ENCODE assay signal across 2 cellular contexts in the genomic region with DNA sequence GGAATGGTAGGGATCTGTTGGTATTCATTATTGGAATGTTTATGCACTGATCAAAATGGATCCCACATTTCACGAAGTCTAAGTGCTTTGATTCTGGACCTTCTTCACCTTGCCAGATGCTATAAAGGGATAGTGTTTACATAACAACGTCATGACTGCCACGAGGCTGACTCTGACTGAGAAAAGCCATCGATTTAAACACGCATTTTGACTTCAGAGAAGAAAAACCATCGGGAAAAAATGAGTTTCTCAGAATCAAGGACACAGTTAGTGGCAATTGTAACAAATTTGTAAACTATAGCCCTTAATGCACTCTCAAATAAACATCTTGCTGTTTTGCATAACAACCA.
TF ChIP-seq lines count a peak whose summit lies in the region.

No MANE protein-coding gene starts in this region.

TF ChIP-seq in GM23338, 12 proteins besides CTCF, POLR2A, EP300 and RAD21 (continued from another document):
- TF ChIP-seq, protein P1, sequence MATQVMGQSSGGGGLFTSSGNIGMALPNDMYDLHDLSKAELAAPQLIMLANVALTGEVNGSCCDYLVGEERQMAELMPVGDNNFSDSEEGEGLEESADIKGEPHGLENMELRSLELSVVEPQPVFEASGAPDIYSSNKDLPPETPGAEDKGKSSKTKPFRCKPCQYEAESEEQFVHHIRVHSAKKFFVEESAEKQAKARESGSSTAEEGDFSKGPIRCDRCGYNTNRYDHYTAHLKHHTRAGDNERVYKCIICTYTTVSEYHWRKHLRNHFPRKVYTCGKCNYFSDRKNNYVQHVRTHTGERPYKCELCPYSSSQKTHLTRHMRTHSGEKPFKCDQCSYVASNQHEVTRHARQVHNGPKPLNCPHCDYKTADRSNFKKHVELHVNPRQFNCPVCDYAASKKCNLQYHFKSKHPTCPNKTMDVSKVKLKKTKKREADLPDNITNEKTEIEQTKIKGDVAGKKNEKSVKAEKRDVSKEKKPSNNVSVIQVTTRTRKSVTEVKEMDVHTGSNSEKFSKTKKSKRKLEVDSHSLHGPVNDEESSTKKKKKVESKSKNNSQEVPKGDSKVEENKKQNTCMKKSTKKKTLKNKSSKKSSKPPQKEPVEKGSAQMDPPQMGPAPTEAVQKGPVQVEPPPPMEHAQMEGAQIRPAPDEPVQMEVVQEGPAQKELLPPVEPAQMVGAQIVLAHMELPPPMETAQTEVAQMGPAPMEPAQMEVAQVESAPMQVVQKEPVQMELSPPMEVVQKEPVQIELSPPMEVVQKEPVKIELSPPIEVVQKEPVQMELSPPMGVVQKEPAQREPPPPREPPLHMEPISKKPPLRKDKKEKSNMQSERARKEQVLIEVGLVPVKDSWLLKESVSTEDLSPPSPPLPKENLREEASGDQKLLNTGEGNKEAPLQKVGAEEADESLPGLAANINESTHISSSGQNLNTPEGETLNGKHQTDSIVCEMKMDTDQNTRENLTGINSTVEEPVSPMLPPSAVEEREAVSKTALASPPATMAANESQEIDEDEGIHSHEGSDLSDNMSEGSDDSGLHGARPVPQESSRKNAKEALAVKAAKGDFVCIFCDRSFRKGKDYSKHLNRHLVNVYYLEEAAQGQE (IDR thresholded peaks at IDR 0.05; ENCODE audit: unreplicated experiment) = no peak
- TF ChIP-seq EZH2phosphoT487 (IDR thresholded peaks at IDR 0.05; ENCODE audit: unreplicated experiment) (no peak), POLR2AphosphoS5 (IDR thresholded peaks at IDR 0.05; ENCODE audit: low read depth) (no peak), ZNF331 (CRISPR knock-in tag; IDR thresholded peaks at IDR 0.05; ENCODE audit: low read depth) (no peak), ZNF114 (CRISPR knock-in tag; IDR thresholded peaks at IDR 0.05) (no peak), NANOG (IDR thresholded peaks at IDR 0.05; ENCODE audit: borderline replicate concordance) (no peak), EZH2 (IDR thresholded peaks at IDR 0.05; ENCODE audit: low read depth, unreplicated experiment) (no peak)
- TF ChIP-seq, protein P2, sequence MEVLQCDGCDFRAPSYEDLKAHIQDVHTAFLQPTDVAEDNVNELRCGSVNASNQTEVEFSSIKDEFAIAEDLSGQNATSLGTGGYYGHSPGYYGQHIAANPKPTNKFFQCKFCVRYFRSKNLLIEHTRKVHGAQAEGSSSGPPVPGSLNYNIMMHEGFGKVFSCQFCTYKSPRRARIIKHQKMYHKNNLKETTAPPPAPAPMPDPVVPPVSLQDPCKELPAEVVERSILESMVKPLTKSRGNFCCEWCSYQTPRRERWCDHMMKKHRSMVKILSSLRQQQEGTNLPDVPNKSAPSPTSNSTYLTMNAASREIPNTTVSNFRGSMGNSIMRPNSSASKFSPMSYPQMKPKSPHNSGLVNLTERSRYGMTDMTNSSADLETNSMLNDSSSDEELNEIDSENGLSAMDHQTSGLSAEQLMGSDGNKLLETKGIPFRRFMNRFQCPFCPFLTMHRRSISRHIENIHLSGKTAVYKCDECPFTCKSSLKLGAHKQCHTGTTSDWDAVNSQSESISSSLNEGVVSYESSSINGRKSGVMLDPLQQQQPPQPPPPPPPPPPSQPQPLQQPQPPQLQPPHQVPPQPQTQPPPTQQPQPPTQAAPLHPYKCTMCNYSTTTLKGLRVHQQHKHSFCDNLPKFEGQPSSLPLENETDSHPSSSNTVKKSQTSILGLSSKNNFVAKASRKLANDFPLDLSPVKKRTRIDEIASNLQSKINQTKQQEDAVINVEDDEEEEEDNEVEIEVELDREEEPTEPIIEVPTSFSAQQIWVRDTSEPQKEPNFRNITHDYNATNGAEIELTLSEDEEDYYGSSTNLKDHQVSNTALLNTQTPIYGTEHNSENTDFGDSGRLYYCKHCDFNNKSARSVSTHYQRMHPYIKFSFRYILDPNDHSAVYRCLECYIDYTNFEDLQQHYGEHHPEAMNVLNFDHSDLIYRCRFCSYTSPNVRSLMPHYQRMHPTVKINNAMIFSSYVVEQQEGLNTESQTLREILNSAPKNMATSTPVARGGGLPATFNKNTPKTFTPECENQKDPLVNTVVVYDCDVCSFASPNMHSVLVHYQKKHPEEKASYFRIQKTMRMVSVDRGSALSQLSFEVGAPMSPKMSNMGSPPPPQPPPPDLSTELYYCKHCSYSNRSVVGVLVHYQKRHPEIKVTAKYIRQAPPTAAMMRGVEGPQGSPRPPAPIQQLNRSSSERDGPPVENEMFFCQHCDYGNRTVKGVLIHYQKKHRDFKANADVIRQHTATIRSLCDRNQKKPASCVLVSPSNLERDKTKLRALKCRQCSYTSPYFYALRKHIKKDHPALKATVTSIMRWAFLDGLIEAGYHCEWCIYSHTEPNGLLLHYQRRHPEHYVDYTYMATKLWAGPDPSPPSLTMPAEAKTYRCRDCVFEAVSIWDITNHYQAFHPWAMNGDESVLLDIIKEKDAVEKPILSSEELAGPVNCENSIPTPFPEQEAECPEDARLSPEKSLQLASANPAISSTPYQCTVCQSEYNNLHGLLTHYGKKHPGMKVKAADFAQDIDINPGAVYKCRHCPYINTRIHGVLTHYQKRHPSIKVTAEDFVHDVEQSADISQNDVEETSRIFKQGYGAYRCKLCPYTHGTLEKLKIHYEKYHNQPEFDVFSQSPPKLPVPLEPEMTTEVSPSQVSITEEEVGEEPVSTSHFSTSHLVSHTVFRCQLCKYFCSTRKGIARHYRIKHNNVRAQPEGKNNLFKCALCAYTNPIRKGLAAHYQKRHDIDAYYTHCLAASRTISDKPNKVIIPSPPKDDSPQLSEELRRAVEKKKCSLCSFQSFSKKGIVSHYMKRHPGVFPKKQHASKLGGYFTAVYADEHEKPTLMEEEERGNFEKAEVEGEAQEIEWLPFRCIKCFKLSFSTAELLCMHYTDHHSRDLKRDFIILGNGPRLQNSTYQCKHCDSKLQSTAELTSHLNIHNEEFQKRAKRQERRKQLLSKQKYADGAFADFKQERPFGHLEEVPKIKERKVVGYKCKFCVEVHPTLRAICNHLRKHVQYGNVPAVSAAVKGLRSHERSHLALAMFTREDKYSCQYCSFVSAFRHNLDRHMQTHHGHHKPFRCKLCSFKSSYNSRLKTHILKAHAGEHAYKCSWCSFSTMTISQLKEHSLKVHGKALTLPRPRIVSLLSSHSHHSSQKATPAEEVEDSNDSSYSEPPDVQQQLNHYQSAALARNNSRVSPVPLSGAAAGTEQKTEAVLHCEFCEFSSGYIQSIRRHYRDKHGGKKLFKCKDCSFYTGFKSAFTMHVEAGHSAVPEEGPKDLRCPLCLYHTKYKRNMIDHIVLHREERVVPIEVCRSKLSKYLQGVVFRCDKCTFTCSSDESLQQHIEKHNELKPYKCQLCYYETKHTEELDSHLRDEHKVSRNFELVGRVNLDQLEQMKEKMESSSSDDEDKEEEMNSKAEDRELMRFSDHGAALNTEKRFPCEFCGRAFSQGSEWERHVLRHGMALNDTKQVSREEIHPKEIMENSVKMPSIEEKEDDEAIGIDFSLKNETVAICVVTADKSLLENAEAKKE (CRISPR knock-in tag; IDR thresholded peaks at IDR 0.05) = no peak

TF ChIP-seq in WTC11, 78 proteins besides CTCF, POLR2A, EP300 and RAD21 (continued from another document):
- TF ChIP-seq PRRX2 (CRISPR knock-in tag; IDR thresholded peaks at IDR 0.05) (no peak), ZNF396 (CRISPR knock-in tag; IDR thresholded peaks at IDR 0.05; ENCODE audit: borderline replicate concordance) (no peak), SP1 (CRISPR knock-in tag; conservative IDR thresholded peaks at IDR 0.05) (no peak), FOXP1 (CRISPR knock-in tag; IDR thresholded peaks at IDR 0.05; ENCODE audit: borderline replicate concordance) (no peak), AR (CRISPR knock-in tag; IDR thresholded peaks at IDR 0.05) (no peak), NFE2L1 (CRISPR knock-in tag; IDR thresholded peaks at IDR 0.05) (no peak), MXD4 (CRISPR knock-in tag; IDR thresholded peaks at IDR 0.05; ENCODE audit: borderline replicate concordance) (no peak), PREB (CRISPR knock-in tag; IDR thresholded peaks at IDR 0.05; ENCODE audit: borderline replicate concordance) (no peak), JUN (CRISPR knock-in tag; IDR thresholded peaks at IDR 0.05) (no peak), RORB (CRISPR knock-in tag; IDR thresholded peaks at IDR 0.05) (no peak), GABPB1 (CRISPR knock-in tag; IDR thresholded peaks at IDR 0.05) (no peak), ERG (CRISPR knock-in tag; IDR thresholded peaks at IDR 0.05) (no peak)
- TF ChIP-seq, protein P3, sequence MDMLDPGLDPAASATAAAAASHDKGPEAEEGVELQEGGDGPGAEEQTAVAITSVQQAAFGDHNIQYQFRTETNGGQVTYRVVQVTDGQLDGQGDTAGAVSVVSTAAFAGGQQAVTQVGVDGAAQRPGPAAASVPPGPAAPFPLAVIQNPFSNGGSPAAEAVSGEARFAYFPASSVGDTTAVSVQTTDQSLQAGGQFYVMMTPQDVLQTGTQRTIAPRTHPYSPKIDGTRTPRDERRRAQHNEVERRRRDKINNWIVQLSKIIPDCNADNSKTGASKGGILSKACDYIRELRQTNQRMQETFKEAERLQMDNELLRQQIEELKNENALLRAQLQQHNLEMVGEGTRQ (CRISPR knock-in tag; IDR thresholded peaks at IDR 0.05) = no peak
- TF ChIP-seq, protein P4, sequence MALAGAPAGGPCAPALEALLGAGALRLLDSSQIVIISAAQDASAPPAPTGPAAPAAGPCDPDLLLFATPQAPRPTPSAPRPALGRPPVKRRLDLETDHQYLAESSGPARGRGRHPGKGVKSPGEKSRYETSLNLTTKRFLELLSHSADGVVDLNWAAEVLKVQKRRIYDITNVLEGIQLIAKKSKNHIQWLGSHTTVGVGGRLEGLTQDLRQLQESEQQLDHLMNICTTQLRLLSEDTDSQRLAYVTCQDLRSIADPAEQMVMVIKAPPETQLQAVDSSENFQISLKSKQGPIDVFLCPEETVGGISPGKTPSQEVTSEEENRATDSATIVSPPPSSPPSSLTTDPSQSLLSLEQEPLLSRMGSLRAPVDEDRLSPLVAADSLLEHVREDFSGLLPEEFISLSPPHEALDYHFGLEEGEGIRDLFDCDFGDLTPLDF (CRISPR knock-in tag; IDR thresholded peaks at IDR 0.05) = no peak
- TF ChIP-seq, protein P5, sequence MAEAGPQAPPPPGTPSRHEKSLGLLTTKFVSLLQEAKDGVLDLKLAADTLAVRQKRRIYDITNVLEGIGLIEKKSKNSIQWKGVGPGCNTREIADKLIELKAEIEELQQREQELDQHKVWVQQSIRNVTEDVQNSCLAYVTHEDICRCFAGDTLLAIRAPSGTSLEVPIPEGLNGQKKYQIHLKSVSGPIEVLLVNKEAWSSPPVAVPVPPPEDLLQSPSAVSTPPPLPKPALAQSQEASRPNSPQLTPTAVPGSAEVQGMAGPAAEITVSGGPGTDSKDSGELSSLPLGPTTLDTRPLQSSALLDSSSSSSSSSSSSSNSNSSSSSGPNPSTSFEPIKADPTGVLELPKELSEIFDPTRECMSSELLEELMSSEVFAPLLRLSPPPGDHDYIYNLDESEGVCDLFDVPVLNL (CRISPR knock-in tag; IDR thresholded peaks at IDR 0.05; ENCODE audit: borderline replicate concordance, low read depth) = no peak
